ENCODE assay signal across 8 cellular contexts in the genomic region with DNA sequence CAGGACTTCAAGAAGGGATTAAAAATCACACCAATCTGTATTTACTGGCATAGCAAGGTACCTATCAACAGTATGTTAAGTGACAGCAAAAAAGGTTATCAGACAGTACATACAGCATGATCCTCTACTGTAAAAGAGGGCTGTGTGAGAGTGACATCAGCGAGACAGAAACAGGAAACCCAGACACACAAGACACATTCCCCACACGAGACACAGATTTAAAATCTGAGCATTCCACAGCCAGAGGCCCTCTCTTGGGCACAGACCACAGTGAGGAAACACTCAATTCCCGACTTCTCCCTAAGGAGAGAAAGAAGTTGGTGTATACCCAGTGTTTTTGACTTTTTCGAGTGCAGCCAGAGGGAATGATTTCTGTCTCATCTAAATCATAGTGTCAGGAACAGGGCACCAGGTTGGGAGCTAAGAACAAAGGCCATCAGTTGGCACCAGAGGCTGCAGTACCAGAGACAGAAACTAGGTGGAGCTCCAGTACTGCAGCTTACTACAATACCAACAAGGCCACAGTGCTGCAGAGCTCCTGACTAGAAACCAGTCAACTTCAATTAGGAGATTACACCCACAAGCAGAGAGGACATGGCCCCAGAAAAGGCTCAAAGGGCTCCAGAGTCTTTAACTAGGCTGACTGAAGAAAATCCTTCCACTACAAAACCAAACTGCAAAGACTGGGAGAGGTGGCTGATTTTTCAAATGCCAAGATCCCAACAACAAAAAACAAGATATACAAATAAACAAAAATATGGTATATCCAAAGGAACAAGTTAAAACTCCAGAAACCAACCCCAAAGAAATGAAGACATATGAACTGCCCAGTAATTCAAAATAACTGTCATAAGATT. TPM values are rescaled to one million over a fixed set of nuclear protein-coding genes. Genes with fewer than 3 reads are reported as not detected.
DNase-seq lines count a peak whose midpoint lies in the region; ATAC-seq and TF ChIP-seq lines count a peak whose summit lies in the region.

No MANE protein-coding gene starts in this region.

- H3K27me3 Mint-ChIP-seq in HFFc6 (ENCODE audit: insufficient read depth): peaks cover 10% of the 10 kb centered on the region

- in situ Hi-C loops in astrocyte of the cerebellum (cut with HindIII; ENCODE audit: low sequenced_read_pairs): no loop called here

- no peaks in the 10 kb centered on the region for H3K9me3 Mint-ChIP-seq in HFFc6

- H3K27ac Mint-ChIP-seq in HFFc6: no peak overlapping the region

- no peaks in the 10 kb centered on the region for H3K36me3 Mint-ChIP-seq in HFFc6 (ENCODE audit: low read depth)

- peak; percentile 99 for TF ChIP-seq CTCF in HFFc6 (IDR thresholded peaks at IDR 0.05)
- peak; percentile 100 for TF ChIP-seq CTCF in astrocyte of the cerebellum (IDR thresholded peaks at IDR 0.05; ENCODE audit: low read depth, low read length, missing control alignments)

- H3K4me3 Mint-ChIP-seq in HFFc6: no peak overlapping the region

- H3K4me1 Mint-ChIP-seq in HFFc6 (ENCODE audit: low read depth): no peaks in the 10 kb centered on the region

- ATAC-seq in GM21825 (IDR thresholded peaks at IDR 0.05; ENCODE audit: unreplicated experiment): no peak

- peak; percentile 86 for DNase-seq in DMS79 treated with DMSO at 0.1 percent for 48 hours (lab: John Stamatoyannopoulos, UW)
- DNase-seq in HFFc6: peak; percentile 65
- DNase-seq in NCI-H2107 (lab: John Stamatoyannopoulos, UW): peak; percentile 52
- peak; percentile 43 for DNase-seq in T1000 (lab: John Stamatoyannopoulos, UW)
- peak; percentile 61 for DNase-seq in astrocyte of the cerebellum (ENCODE audit: low read depth)
- DNase-seq in iPS DF 19.7 (ENCODE audit: low read depth, low spot score): peak; percentile 67
- DNase-seq in smooth muscle cell of the brain vasculature (ENCODE audit: low read depth, low spot score): peak; percentile 36

- no peak overlapping the region for H3K4me3 ChIP-seq in astrocyte of the cerebellum (ENCODE audit: low read depth, low read length)

RNA-seq across cellular contexts. Expression of a gene that starts 41.0 kb away (rescaled TPM):
- 10 to 100 TPM; 38.3 to 43.2 (median 41.6) TPM for total RNA-seq in HFFc6 (2021; fragmentation: NEBNext Ultra II Directional; extraction: Animal tissue kit (Norgen Biotek cat#: 25700))

RNA-seq across cellular contexts. Expression of a gene that starts 41.1 kb away (rescaled TPM):
- 10 to 100 TPM; 12.5 to 16.9 (median 15.7) TPM for total RNA-seq in HFFc6 (2021; fragmentation: NEBNext Ultra II Directional; extraction: Animal tissue kit (Norgen Biotek cat#: 25700))

Comparison
In these comparisons a context has a peak if more than half of its experiments do, and no peak if none do; other contexts are left out.
1. DNase-seq: peak in every context shown above with its lines; median percentile 86 in DMS79 treated with DMSO at 0.1 percent for 48 hours; 67 in iPS DF 19.7; 65 in HFFc6; 61 in astrocyte of the cerebellum; 52 in NCI-H2107; 43 in T1000; 36 in smooth muscle cell of the brain vasculature.